1 cellular context compared by ENCODE assay signal in the genomic region with DNA sequence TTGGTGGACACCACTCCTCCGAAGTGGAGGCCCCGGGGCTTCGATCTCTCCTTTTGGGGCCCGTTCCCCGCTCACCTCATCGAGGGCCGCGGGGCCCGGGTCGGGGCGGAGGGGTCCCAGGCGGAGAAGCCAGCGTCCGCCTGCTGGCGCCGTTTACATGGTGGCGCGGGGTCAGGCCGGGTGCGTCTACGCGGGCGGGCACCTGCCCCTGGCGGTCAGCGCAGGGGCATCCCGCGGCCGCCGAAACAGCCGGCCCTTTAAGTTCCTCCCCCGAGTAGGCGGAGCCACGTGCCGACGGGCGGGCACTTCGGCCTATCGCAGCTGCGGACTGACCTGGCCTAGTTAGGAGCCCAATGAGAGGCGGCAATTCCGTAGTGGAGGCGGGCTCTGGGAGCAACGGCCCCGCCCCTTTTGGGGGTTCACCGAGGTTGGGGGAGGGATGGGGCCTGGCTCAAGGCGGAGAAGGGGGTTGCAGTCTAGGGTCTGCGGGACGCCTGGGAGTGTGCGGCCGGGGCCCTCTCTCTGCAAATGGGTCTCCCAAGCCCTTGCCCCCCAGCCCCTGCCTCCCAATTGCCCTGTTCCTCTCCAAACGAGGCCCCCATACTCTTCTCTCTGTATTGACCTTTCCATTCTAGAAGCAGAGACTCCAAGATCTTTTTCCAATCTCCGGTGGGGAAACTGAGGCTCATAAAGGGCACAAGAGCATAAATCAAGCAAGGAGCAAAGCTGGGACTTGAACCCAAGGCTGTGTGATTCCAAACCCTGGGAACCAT.
A peak's percentile ranks its signal among the peaks of the same experiment; 100 is the strongest.
TF ChIP-seq lines count a peak whose summit lies in the region.

Gene ABHD8 (minus strand): TSS at position 259 of the 773 bp plus-strand sequence. CDS start 1,809 bp downstream, outside the sequence.

TF ChIP-seq in H1, 55 proteins besides CTCF, POLR2A, EP300 and RAD21:
- no peak for TF ChIP-seq RBBP5 (IDR thresholded peaks at IDR 0.05; ENCODE audit: borderline replicate concordance, low read depth, low read length)
- TF ChIP-seq CBX8 (IDR thresholded peaks at IDR 0.05; ENCODE audit: borderline replicate concordance, low read depth, low read length) = no peak
- no peak for TF ChIP-seq ATF2 (IDR thresholded peaks at IDR 0.05; ENCODE audit: low read length)
- no peak for TF ChIP-seq RNF2 (IDR thresholded peaks at IDR 0.05; ENCODE audit: borderline replicate concordance, low read depth, low read length, missing control alignments, poor library complexity, severe bottlenecking)
- TF ChIP-seq ASH2L (IDR thresholded peaks at IDR 0.05; ENCODE audit: low read length) = no peak
- no peak for TF ChIP-seq TAF7 (optimal IDR thresholded peaks at IDR 0.05; ENCODE audit: borderline replicate concordance, low read depth, low read length)
- no peak for TF ChIP-seq E2F6 (IDR thresholded peaks at IDR 0.05)
- TF ChIP-seq, protein P1, sequence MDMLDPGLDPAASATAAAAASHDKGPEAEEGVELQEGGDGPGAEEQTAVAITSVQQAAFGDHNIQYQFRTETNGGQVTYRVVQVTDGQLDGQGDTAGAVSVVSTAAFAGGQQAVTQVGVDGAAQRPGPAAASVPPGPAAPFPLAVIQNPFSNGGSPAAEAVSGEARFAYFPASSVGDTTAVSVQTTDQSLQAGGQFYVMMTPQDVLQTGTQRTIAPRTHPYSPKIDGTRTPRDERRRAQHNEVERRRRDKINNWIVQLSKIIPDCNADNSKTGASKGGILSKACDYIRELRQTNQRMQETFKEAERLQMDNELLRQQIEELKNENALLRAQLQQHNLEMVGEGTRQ (IDR thresholded peaks at IDR 0.05; ENCODE audit: low read length) = peak; percentile 66
- TF ChIP-seq MAFK (IDR thresholded peaks at IDR 0.05; ENCODE audit: low read depth, low read length) = no peak
- TF ChIP-seq BCL11A (IDR thresholded peaks at IDR 0.05; ENCODE audit: low read depth in 2 of 2, low read length in 2 of 2) = no peak
- TF ChIP-seq CBX5 (IDR thresholded peaks at IDR 0.05; ENCODE audit: low read depth, low read length) = no peak
- TF ChIP-seq CEBPB (IDR thresholded peaks at IDR 0.05; ENCODE audit: low read depth, low read length) = no peak
- no peak for TF ChIP-seq TCF12 (IDR thresholded peaks at IDR 0.05; ENCODE audit: low read depth, low read length)
- TF ChIP-seq JUND (IDR thresholded peaks at IDR 0.05; ENCODE audit: low read length) = no peak
- no peak for TF ChIP-seq BACH1 (IDR thresholded peaks at IDR 0.05; ENCODE audit: low read length)
- TF ChIP-seq RFX5 (IDR thresholded peaks at IDR 0.05; ENCODE audit: borderline replicate concordance, low read depth, low read length) = no peak
- TF ChIP-seq NRF1 (IDR thresholded peaks at IDR 0.05; ENCODE audit: low read depth, low read length) = no peak
- no peak for TF ChIP-seq SIX5 (IDR thresholded peaks at IDR 0.05; ENCODE audit: low read depth, low read length)
- TF ChIP-seq NANOG (IDR thresholded peaks at IDR 0.05; ENCODE audit: insufficient read depth, low read depth, low read length, poor library complexity, severe bottlenecking) = no peak
- peak; percentile 89 for TF ChIP-seq CHD2 (IDR thresholded peaks at IDR 0.05; ENCODE audit: low read length)
- TF ChIP-seq TBP (IDR thresholded peaks at IDR 0.05; ENCODE audit: low read depth, low read length) = peak; percentile 46; the same call in 1 of the 2 replicates
- no peak for TF ChIP-seq BRCA1 (IDR thresholded peaks at IDR 0.05; ENCODE audit: low read depth, low read length)
- no peak for TF ChIP-seq POU5F1 (IDR thresholded peaks at IDR 0.05; ENCODE audit: low read depth, low read length)
- TF ChIP-seq, protein P2, sequence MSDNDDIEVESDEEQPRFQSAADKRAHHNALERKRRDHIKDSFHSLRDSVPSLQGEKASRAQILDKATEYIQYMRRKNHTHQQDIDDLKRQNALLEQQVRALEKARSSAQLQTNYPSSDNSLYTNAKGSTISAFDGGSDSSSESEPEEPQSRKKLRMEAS (IDR thresholded peaks at IDR 0.05) = peak; percentile 61
- no peak for TF ChIP-seq SAP30 (IDR thresholded peaks at IDR 0.05; ENCODE audit: insufficient read depth, insufficient replicate concordance, low read length)
- TF ChIP-seq SIRT6 (IDR thresholded peaks at IDR 0.05; ENCODE audit: low read length) = no peak
- TF ChIP-seq SRF (IDR thresholded peaks at IDR 0.05; ENCODE audit: low read depth, low read length) = no peak
- no peak for TF ChIP-seq HDAC2 (IDR thresholded peaks at IDR 0.05; ENCODE audit: borderline replicate concordance in 1 of 2, low read depth in 2 of 2, low read length in 2 of 2)
- peak; percentile 22; the same call in 1 of the 2 replicates for TF ChIP-seq POLR2AphosphoS5 (IDR thresholded peaks at IDR 0.05; ENCODE audit: low read depth, low read length)
- TF ChIP-seq KDM4A (IDR thresholded peaks at IDR 0.05; ENCODE audit: low read depth, low read length, severe bottlenecking) = no peak
- peak; percentile 76 for TF ChIP-seq CREB1 (IDR thresholded peaks at IDR 0.05)
- no peak; the same call in 1 of the 2 replicates for TF ChIP-seq PHF8 (conservative IDR thresholded peaks at IDR 0.05; ENCODE audit: low read depth, low read length)
- TF ChIP-seq KDM5A (IDR thresholded peaks at IDR 0.05; ENCODE audit: low read length) = no peak
- no peak for TF ChIP-seq CHD1 (IDR thresholded peaks at IDR 0.05; ENCODE audit: low read depth, low read length)
- no peak for TF ChIP-seq TAF1 (IDR thresholded peaks at IDR 0.05; ENCODE audit: low read depth, low read length)
- TF ChIP-seq JUN (IDR thresholded peaks at IDR 0.05; ENCODE audit: low read depth, low read length) = no peak
- TF ChIP-seq YY1 (IDR thresholded peaks at IDR 0.05; ENCODE audit: low read depth, low read length) = peak; percentile 51; the same call in 1 of the 2 replicates
- peak; percentile 74 for TF ChIP-seq SP2 (IDR thresholded peaks at IDR 0.05; ENCODE audit: low read length)
- no peak for TF ChIP-seq FOSL1 (IDR thresholded peaks at IDR 0.05; ENCODE audit: insufficient read depth, low read depth, low read length)
- no peak for TF ChIP-seq RXRA (IDR thresholded peaks at IDR 0.05; ENCODE audit: insufficient read depth, low read depth, low read length)
- no peak for TF ChIP-seq TEAD4 (IDR thresholded peaks at IDR 0.05; ENCODE audit: low read depth, low read length)
- TF ChIP-seq CHD7 (IDR thresholded peaks at IDR 0.05; ENCODE audit: insufficient replicate concordance, low read length) = no peak
- peak in 1 of 2 experiments; percentile 71; a peak in 1 of 4 replicates for TF ChIP-seq SIN3A (conservative IDR thresholded peaks at IDR 0.05 in 1 of 2, IDR thresholded peaks at IDR 0.05 in 1 of 2; ENCODE audit: low read depth in 1 of 2, low read length in 2 of 2)
- TF ChIP-seq EZH2 (IDR thresholded peaks at IDR 0.05; ENCODE audit: low read depth, low read length, severe bottlenecking) = no peak
- TF ChIP-seq ZNF274 (IDR thresholded peaks at IDR 0.05; ENCODE audit: borderline replicate concordance, extremely low read depth, low read length) = no peak
- 0 out of 2 replicates have a peak, but pooled peaks have one; percentile 11 for TF ChIP-seq ATF3 (IDR thresholded peaks at IDR 0.05; ENCODE audit: insufficient read depth, low read depth, low read length)
- TF ChIP-seq SP4 (IDR thresholded peaks at IDR 0.05; ENCODE audit: low read length) = peak; percentile 94
- TF ChIP-seq GABPA (IDR thresholded peaks at IDR 0.05; ENCODE audit: borderline replicate concordance, insufficient read depth, low read length) = no peak
- no peak for TF ChIP-seq HDAC6 (IDR thresholded peaks at IDR 0.05; ENCODE audit: low read depth, low read length)
- TF ChIP-seq SUZ12 (IDR thresholded peaks at IDR 0.05; ENCODE audit: low read length) = no peak
- TF ChIP-seq KDM1A (IDR thresholded peaks at IDR 0.05; ENCODE audit: borderline replicate concordance, low read length) = no peak
- TF ChIP-seq SP1 (IDR thresholded peaks at IDR 0.05; ENCODE audit: low read depth, low read length) = peak; percentile 98
- TF ChIP-seq EGR1 (IDR thresholded peaks at IDR 0.05; ENCODE audit: borderline replicate concordance, low read depth, low read length) = peak; percentile 26; the same call in 1 of the 2 replicates
- no peak for TF ChIP-seq GTF2F1 (IDR thresholded peaks at IDR 0.05; ENCODE audit: borderline replicate concordance, low read depth, low read length)
- no peak for TF ChIP-seq CTBP2 (IDR thresholded peaks at IDR 0.05; ENCODE audit: borderline replicate concordance, insufficient read depth, insufficient read length, low read length)
